Comparison of ENCODE assay signal across 8 cellular contexts in genomic region chr7:139232893-139233292, GRCh38.
A peak's percentile ranks its signal among the peaks of the same experiment; 100 is the strongest.
DNase-seq lines count a peak whose midpoint lies in the region; ATAC-seq and TF ChIP-seq lines count a peak whose summit lies in the region.

No MANE protein-coding gene starts in this region.

- H3K27me3 Mint-ChIP-seq in central memory CD8-positive, alpha-beta T cell: peaks cover 1% of the 10 kb centered on the region

- no peaks in the 10 kb centered on the region for H3F3A ChIP-seq in DOHH2 (ENCODE audit: control insufficient read depth, insufficient read depth)

- H3K9me2 ChIP-seq in DOHH2 (replicated peaks; ENCODE audit: control insufficient read depth, low read length): no peaks in the 10 kb centered on the region

- peaks cover 50% of the 10 kb centered on the region for H3K79me2 ChIP-seq in DOHH2 (ENCODE audit: control insufficient read depth, low read length)

- H3K9me3 Mint-ChIP-seq in central memory CD8-positive, alpha-beta T cell: no peaks in the 10 kb centered on the region

- H3K36me3 ChIP-seq in DOHH2 (ENCODE audit: control insufficient read depth, low read length) (peaks cover 13% of the 10 kb centered on the region), neuron (ENCODE audit: insufficient read depth, low read length) (peaks cover 10% of the 10 kb centered on the region)

- DNase-seq in LoVo (ENCODE audit: low spot score) (peak; percentile 49), NCI-H446 (lab: John Stamatoyannopoulos, UW) (no peak), pons (ENCODE audit: low spot score) (no peak), NCI-H446 treated with DMSO at 0.1 percent for 48 hours (lab: John Stamatoyannopoulos, UW) (no peak)
- no peak for DNase-seq in central memory CD8-positive, alpha-beta T cell (ENCODE audit: low spot score in 2 of 2)

- H3K36me3 Mint-ChIP-seq in central memory CD8-positive, alpha-beta T cell (ENCODE audit: insufficient read depth): peaks cover 23% of the 10 kb centered on the region

- H2AFZ ChIP-seq in neuron (ENCODE audit: low read depth, low read length): no peak overlapping the region

- H3K4me1 Mint-ChIP-seq in central memory CD8-positive, alpha-beta T cell: peaks cover 46% of the 10 kb centered on the region

- peaks cover 25% of the 10 kb centered on the region for H3K4me1 ChIP-seq in DOHH2 (ENCODE audit: control insufficient read depth, low read length)
- H3K4me1 ChIP-seq in neuron (ENCODE audit: insufficient read depth, low read length): peaks cover 20% of the 10 kb centered on the region

- H3K27me3 ChIP-seq in DOHH2 (ENCODE audit: control insufficient read depth, low read length) (peaks cover 11% of the 10 kb centered on the region), neuron (ENCODE audit: insufficient read depth, low read length) (no peaks in the 10 kb centered on the region)

- no peak for ATAC-seq in central memory CD8-positive, alpha-beta T cell (replicated peaks; ENCODE audit: extremely low read depth, poor library complexity, severe bottlenecking)
- ATAC-seq in GM21825 (IDR thresholded peaks at IDR 0.05; ENCODE audit: unreplicated experiment): no peak

- H3K4me2 ChIP-seq in DOHH2 (ENCODE audit: low read length): peak overlapping the region; percentile 80

- H4K20me1 ChIP-seq in DOHH2 (ENCODE audit: control insufficient read depth, insufficient read depth, low read depth, low read length): no peaks in the 10 kb centered on the region

- H3K4me3 ChIP-seq in DOHH2 (ENCODE audit: low read length) (peak overlapping the region; percentile 93), neuron (ENCODE audit: low read length) (peak overlapping the region; percentile 93)

- no peak overlapping the region for H3K27ac ChIP-seq in DOHH2 (ENCODE audit: low read depth, low read length)

- no peak for TF ChIP-seq CTCF in DOHH2 (IDR thresholded peaks at IDR 0.05; ENCODE audit: low read depth, low read length, poor library complexity, severe bottlenecking)

- no peaks in the 10 kb centered on the region for H3K9me3 ChIP-seq in DOHH2 (ENCODE audit: control insufficient read depth, insufficient read depth, low read length)
- no peaks in the 10 kb centered on the region for H3K9me3 ChIP-seq in neuron (ENCODE audit: low read length)

- H3K4me3 Mint-ChIP-seq in central memory CD8-positive, alpha-beta T cell: peak overlapping the region; percentile 98

- peak overlapping the region; percentile 87 for H3K27ac Mint-ChIP-seq in central memory CD8-positive, alpha-beta T cell (ENCODE audit: low read depth)
